ENCODE assay signal across 1 cellular context in the genomic region with DNA sequence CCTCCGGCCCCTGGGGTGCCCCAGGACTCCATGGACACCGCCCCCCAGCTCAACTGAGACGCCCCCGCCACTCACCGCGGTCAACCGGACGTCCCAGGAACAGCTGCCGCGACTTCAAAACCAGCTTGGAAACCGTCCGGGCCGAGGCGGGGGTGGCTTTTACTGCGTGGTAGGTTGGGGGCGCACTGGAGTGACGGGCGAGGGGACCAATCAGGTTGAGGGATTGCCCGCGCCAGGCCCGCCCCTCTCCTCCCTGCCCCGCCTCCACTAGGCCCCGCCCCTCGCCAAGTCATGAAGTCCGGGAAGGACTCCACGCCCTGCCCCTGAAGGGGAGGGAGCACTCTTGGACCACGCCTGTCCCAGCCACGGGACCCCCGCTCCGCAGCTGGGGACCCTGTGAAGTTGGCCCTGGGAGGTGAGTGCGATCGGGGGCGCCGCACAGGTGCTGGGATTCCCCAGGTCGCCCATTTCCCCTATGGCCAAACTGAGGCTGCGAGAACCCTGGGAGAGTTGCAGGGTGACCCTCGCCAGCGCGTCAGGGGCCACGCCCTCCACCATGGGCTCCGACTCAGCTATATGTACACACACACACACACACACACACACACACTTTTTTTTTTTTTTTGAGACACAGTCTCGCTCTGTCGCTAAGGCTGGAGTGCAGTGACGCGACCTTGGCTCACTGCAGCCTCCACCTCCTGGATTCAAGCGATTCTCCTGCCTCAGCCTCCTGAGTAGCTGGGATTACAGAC.
TF ChIP-seq lines count a peak whose summit lies in the region.

A gene with protein sequence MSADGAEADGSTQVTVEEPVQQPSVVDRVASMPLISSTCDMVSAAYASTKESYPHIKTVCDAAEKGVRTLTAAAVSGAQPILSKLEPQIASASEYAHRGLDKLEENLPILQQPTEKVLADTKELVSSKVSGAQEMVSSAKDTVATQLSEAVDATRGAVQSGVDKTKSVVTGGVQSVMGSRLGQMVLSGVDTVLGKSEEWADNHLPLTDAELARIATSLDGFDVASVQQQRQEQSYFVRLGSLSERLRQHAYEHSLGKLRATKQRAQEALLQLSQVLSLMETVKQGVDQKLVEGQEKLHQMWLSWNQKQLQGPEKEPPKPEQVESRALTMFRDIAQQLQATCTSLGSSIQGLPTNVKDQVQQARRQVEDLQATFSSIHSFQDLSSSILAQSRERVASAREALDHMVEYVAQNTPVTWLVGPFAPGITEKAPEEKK (minus strand): TSS at position 134 of the 752 bp plus-strand sequence. CDS start 6,273 bp downstream, outside the sequence.

TF ChIP-seq in HEK293, 187 proteins besides CTCF, POLR2A, EP300 and RAD21 (continued from another document and continues in another):
- TF ChIP-seq ZNF514 (tag by site-specific recombination; IDR thresholded peaks at IDR 0.05) = no peak
- TF ChIP-seq, protein P1, sequence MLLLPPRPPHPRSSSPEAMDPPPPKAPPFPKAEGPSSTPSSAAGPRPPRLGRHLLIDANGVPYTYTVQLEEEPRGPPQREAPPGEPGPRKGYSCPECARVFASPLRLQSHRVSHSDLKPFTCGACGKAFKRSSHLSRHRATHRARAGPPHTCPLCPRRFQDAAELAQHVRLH (tag by site-specific recombination; IDR thresholded peaks at IDR 0.05) = peak; percentile 81
- TF ChIP-seq ZNF600 (tag by site-specific recombination; IDR thresholded peaks at IDR 0.05) = peak; percentile 63
- 0 out of 2 replicates have a peak, but pooled peaks have one; percentile 45 for TF ChIP-seq ZNF391 (tag by site-specific recombination; IDR thresholded peaks at IDR 0.05; ENCODE audit: borderline replicate concordance, low read depth)
- peak; percentile 78 for TF ChIP-seq EGR2 (tag by site-specific recombination; IDR thresholded peaks at IDR 0.05; ENCODE audit: low read depth)
- no peak for TF ChIP-seq ZNF529 (tag by site-specific recombination; IDR thresholded peaks at IDR 0.05; ENCODE audit: insufficient replicate concordance)
- TF ChIP-seq, protein P2, sequence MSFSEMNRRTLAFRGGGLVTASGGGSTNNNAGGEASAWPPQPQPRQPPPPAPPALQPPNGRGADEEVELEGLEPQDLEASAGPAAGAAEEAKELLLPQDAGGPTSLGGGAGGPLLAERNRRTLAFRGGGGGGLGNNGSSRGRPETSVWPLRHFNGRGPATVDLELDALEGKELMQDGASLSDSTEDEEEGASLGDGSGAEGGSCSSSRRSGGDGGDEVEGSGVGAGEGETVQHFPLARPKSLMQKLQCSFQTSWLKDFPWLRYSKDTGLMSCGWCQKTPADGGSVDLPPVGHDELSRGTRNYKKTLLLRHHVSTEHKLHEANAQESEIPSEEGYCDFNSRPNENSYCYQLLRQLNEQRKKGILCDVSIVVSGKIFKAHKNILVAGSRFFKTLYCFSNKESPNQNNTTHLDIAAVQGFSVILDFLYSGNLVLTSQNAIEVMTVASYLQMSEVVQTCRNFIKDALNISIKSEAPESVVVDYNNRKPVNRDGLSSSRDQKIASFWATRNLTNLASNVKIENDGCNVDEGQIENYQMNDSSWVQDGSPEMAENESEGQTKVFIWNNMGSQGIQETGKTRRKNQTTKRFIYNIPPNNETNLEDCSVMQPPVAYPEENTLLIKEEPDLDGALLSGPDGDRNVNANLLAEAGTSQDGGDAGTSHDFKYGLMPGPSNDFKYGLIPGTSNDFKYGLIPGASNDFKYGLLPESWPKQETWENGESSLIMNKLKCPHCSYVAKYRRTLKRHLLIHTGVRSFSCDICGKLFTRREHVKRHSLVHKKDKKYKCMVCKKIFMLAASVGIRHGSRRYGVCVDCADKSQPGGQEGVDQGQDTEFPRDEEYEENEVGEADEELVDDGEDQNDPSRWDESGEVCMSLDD (tag by site-specific recombination; IDR thresholded peaks at IDR 0.05) = 0 out of 2 replicates have a peak, but pooled peaks have one; percentile 25
- TF ChIP-seq ZNF785 (tag by site-specific recombination; IDR thresholded peaks at IDR 0.05) = no peak
- TF ChIP-seq ZSCAN23 (tag by site-specific recombination; IDR thresholded peaks at IDR 0.05) = no peak; the same call in none of the 2 replicates
- TF ChIP-seq KLF9 (tag by site-specific recombination; IDR thresholded peaks at IDR 0.05; ENCODE audit: low read depth) = peak; percentile 77
- TF ChIP-seq, protein P3, sequence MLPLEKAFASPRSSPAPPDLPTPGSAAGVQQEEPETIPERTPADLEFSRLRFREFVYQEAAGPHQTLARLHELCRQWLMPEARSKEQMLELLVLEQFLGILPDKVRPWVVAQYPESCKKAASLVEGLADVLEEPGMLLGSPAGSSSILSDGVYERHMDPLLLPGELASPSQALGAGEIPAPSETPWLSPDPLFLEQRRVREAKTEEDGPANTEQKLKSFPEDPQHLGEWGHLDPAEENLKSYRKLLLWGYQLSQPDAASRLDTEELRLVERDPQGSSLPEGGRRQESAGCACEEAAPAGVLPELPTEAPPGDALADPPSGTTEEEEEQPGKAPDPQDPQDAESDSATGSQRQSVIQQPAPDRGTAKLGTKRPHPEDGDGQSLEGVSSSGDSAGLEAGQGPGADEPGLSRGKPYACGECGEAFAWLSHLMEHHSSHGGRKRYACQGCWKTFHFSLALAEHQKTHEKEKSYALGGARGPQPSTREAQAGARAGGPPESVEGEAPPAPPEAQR (tag by site-specific recombination; IDR thresholded peaks at IDR 0.05) = no peak
- TF ChIP-seq, protein P4, sequence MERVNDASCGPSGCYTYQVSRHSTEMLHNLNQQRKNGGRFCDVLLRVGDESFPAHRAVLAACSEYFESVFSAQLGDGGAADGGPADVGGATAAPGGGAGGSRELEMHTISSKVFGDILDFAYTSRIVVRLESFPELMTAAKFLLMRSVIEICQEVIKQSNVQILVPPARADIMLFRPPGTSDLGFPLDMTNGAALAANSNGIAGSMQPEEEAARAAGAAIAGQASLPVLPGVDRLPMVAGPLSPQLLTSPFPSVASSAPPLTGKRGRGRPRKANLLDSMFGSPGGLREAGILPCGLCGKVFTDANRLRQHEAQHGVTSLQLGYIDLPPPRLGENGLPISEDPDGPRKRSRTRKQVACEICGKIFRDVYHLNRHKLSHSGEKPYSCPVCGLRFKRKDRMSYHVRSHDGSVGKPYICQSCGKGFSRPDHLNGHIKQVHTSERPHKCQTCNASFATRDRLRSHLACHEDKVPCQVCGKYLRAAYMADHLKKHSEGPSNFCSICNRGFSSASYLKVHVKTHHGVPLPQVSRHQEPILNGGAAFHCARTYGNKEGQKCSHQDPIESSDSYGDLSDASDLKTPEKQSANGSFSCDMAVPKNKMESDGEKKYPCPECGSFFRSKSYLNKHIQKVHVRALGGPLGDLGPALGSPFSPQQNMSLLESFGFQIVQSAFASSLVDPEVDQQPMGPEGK (tag by site-specific recombination; IDR thresholded peaks at IDR 0.05) = peak; percentile 94
- TF ChIP-seq ZNF777 (tag by site-specific recombination; IDR thresholded peaks at IDR 0.05; ENCODE audit: borderline replicate concordance) = no peak
- TF ChIP-seq, protein P5, sequence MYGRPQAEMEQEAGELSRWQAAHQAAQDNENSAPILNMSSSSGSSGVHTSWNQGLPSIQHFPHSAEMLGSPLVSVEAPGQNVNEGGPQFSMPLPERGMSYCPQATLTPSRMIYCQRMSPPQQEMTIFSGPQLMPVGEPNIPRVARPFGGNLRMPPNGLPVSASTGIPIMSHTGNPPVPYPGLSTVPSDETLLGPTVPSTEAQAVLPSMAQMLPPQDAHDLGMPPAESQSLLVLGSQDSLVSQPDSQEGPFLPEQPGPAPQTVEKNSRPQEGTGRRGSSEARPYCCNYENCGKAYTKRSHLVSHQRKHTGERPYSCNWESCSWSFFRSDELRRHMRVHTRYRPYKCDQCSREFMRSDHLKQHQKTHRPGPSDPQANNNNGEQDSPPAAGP (tag by site-specific recombination; IDR thresholded peaks at IDR 0.05) = peak; percentile 22; the same call in 1 of the 2 replicates
- no peak for TF ChIP-seq IKZF3 (tag by site-specific recombination; IDR thresholded peaks at IDR 0.05)
- peak; percentile 48 for TF ChIP-seq ZNF623 (tag by site-specific recombination; IDR thresholded peaks at IDR 0.05)
- TF ChIP-seq ZNF501 (tag by site-specific recombination; IDR thresholded peaks at IDR 0.05) = no peak
- no peak for TF ChIP-seq ZNF146 (tag by site-specific recombination; IDR thresholded peaks at IDR 0.05)
- TF ChIP-seq SP7 (tag by site-specific recombination; IDR thresholded peaks at IDR 0.05) = peak; percentile 57
- no peak for TF ChIP-seq ZNF677 (tag by site-specific recombination; IDR thresholded peaks at IDR 0.05)
- TF ChIP-seq, protein P6, sequence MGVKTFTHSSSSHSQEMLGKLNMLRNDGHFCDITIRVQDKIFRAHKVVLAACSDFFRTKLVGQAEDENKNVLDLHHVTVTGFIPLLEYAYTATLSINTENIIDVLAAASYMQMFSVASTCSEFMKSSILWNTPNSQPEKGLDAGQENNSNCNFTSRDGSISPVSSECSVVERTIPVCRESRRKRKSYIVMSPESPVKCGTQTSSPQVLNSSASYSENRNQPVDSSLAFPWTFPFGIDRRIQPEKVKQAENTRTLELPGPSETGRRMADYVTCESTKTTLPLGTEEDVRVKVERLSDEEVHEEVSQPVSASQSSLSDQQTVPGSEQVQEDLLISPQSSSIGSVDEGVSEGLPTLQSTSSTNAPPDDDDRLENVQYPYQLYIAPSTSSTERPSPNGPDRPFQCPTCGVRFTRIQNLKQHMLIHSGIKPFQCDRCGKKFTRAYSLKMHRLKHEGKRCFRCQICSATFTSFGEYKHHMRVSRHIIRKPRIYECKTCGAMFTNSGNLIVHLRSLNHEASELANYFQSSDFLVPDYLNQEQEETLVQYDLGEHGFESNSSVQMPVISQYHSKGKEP (tag by site-specific recombination; IDR thresholded peaks at IDR 0.05) = no peak
- TF ChIP-seq FEZF1 (tag by site-specific recombination; IDR thresholded peaks at IDR 0.05) = no peak
- TF ChIP-seq, protein P7, sequence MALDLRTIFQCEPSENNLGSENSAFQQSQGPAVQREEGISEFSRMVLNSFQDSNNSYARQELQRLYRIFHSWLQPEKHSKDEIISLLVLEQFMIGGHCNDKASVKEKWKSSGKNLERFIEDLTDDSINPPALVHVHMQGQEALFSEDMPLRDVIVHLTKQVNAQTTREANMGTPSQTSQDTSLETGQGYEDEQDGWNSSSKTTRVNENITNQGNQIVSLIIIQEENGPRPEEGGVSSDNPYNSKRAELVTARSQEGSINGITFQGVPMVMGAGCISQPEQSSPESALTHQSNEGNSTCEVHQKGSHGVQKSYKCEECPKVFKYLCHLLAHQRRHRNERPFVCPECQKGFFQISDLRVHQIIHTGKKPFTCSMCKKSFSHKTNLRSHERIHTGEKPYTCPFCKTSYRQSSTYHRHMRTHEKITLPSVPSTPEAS (tag by site-specific recombination; IDR thresholded peaks at IDR 0.05) = peak; percentile 93
- TF ChIP-seq ZNF792 (tag by site-specific recombination; IDR thresholded peaks at IDR 0.05) = 0 out of 2 replicates have a peak, but pooled peaks have one; percentile 48
- TF ChIP-seq ZNF76 (tag by site-specific recombination; IDR thresholded peaks at IDR 0.05; ENCODE audit: borderline replicate concordance, low read depth) = 0 out of 2 replicates have a peak, but pooled peaks have one; percentile 27
- peak; percentile 56; the same call in 1 of the 2 replicates for TF ChIP-seq ZNF169 (tag by site-specific recombination; IDR thresholded peaks at IDR 0.05)
- TF ChIP-seq SP2 (tag by site-specific recombination; IDR thresholded peaks at IDR 0.05) = peak; percentile 94
- no peak for TF ChIP-seq ZNF366 (tag by site-specific recombination; conservative IDR thresholded peaks at IDR 0.05)
- TF ChIP-seq ZXDB (tag by site-specific recombination; IDR thresholded peaks at IDR 0.05) = peak; percentile 53; the same call in 1 of the 2 replicates
- TF ChIP-seq ZNF335 (tag by site-specific recombination; conservative IDR thresholded peaks at IDR 0.05) = peak; percentile 44
- TF ChIP-seq, protein P8, sequence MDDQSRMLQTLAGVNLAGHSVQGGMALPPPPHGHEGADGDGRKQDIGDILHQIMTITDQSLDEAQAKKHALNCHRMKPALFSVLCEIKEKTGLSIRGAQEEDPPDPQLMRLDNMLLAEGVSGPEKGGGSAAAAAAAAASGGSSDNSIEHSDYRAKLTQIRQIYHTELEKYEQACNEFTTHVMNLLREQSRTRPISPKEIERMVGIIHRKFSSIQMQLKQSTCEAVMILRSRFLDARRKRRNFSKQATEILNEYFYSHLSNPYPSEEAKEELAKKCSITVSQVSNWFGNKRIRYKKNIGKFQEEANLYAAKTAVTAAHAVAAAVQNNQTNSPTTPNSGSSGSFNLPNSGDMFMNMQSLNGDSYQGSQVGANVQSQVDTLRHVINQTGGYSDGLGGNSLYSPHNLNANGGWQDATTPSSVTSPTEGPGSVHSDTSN (CRISPR knock-in tag; IDR thresholded peaks at IDR 0.05) = 0 out of 2 replicates have a peak, but pooled peaks have one; percentile 64
- no peak for TF ChIP-seq HOXD13 (CRISPR knock-in tag; IDR thresholded peaks at IDR 0.05; ENCODE audit: borderline replicate concordance)
- TF ChIP-seq ZNF610 (tag by site-specific recombination; IDR thresholded peaks at IDR 0.05; ENCODE audit: borderline replicate concordance) = no peak
- TF ChIP-seq GLIS1 (tag by site-specific recombination; IDR thresholded peaks at IDR 0.05) = peak; percentile 59
- peak; percentile 23; the same call in 1 of the 2 replicates for TF ChIP-seq GLIS2 (tag by site-specific recombination; IDR thresholded peaks at IDR 0.05)
- TF ChIP-seq ZNF48 (tag by site-specific recombination; IDR thresholded peaks at IDR 0.05) = no peak
- TF ChIP-seq, protein P9, sequence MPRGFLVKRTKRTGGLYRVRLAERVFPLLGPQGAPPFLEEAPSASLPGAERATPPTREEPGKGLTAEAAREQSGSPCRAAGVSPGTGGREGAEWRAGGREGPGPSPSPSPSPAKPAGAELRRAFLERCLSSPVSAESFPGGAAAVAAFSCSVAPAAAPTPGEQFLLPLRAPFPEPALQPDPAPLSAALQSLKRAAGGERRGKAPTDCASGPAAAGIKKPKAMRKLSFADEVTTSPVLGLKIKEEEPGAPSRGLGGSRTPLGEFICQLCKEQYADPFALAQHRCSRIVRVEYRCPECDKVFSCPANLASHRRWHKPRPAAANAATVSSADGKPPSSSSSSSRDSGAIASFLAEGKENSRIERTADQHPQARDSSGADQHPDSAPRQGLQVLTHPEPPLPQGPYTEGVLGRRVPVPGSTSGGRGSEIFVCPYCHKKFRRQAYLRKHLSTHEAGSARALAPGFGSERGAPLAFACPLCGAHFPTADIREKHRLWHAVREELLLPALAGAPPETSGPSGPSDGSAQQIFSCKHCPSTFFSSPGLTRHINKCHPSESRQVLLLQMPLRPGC (tag by site-specific recombination; IDR thresholded peaks at IDR 0.05) = 0 out of 2 replicates have a peak, but pooled peaks have one; percentile 12
- TF ChIP-seq, protein P10, sequence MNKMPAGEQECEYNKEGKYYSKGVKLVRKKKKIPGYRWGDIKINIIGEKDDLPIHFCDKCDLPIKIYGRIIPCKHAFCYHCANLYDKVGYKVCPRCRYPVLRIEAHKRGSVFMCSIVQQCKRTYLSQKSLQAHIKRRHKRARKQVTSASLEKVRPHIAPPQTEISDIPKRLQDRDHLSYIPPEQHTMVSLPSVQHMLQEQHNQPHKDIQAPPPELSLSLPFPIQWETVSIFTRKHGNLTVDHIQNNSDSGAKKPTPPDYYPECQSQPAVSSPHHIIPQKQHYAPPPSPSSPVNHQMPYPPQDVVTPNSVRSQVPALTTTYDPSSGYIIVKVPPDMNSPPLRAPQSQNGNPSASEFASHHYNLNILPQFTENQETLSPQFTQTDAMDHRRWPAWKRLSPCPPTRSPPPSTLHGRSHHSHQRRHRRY (tag by site-specific recombination; IDR thresholded peaks at IDR 0.05) = 0 out of 2 replicates have a peak, but pooled peaks have one; percentile 65
- peak; percentile 32; the same call in 1 of the 2 replicates for TF ChIP-seq ZBTB48 (tag by site-specific recombination; IDR thresholded peaks at IDR 0.05)
- TF ChIP-seq KLF8 (tag by site-specific recombination; IDR thresholded peaks at IDR 0.05) = peak; percentile 86; the same call in 1 of the 2 replicates
